Comparison of ENCODE assay signal across 8 cellular contexts in genomic region chr3:50237754-50238548, GRCh38. TPM values are rescaled to one million over a fixed set of nuclear protein-coding genes. Genes with fewer than 3 reads are reported as not detected.
DNase-seq lines count a peak whose midpoint lies in the region; ATAC-seq and TF ChIP-seq lines count a peak whose summit lies in the region.

No MANE protein-coding gene starts in this region.

- H3K9me3 ChIP-seq in right cardiac atrium (ENCODE audit: control insufficient read depth, low read length) (no peaks in the 10 kb centered on the region), vagina (no peaks in the 10 kb centered on the region)

- WGBS in right cardiac atrium, result under 1% methylated on average over 31 of the region's 31 CpGs

- H3K4me1 ChIP-seq in right cardiac atrium (ENCODE audit: control insufficient read depth, insufficient read depth, low read length), result peaks cover 19% of the 10 kb centered on the region
- H3K4me1 ChIP-seq in vagina, result peaks cover 75% of the 10 kb centered on the region

- peak in 1 of 2 donors; percentile 25 for TF ChIP-seq POLR2A in vagina (IDR thresholded peaks at IDR 0.05)

- TF ChIP-seq CTCF in vagina (IDR thresholded peaks at IDR 0.05), result no peak

- DNase-seq in AML-193 (lab: John Stamatoyannopoulos, UW) (peak; percentile 95 to 97), GM19240 (ENCODE audit: insufficient read length, low spot score) (peak; percentile 85), KG1 (lab: John Stamatoyannopoulos, UW) (peak; percentile 63), T-helper 1 cell (peak; percentile 72 to 92 (median 83)), amniotic epithelial cell (ENCODE audit: low read depth) (peak; percentile 79), right cardiac atrium (peak; percentile 90 to 96 (median 96)), renal cortical epithelial cell (ENCODE audit: low read depth) (peak; percentile 66), vagina (ENCODE audit: extremely low spot score in 2 of 2) (no peak)

- intact Hi-C loops in right cardiac atrium (cut with DNase I) (no loop called here), vagina (cut with DNase I) (no loop called here)

- ATAC-seq in right cardiac atrium, result peak; percentile 63 to 67

- peak overlapping the region; percentile 81 for H3K4me3 ChIP-seq in right cardiac atrium (ENCODE audit: low read length)
- H3K4me3 ChIP-seq in vagina, result peak overlapping the region; percentile 87 to 97

- H3K36me3 ChIP-seq in vagina, result no peaks in the 10 kb centered on the region

- H3K27me3 ChIP-seq in right cardiac atrium (ENCODE audit: control insufficient read depth, insufficient read depth) (no peaks in the 10 kb centered on the region), vagina (no peaks in the 10 kb centered on the region)

- peak overlapping the region; percentile 91 for H3K27ac ChIP-seq in right cardiac atrium (ENCODE audit: low read length)
- peak overlapping the region; percentile 92 for H3K27ac ChIP-seq in vagina

RNA-seq across cellular contexts. Expression of gene GNAI2, which starts 1.9 kb away (rescaled TPM):
- total RNA-seq in right cardiac atrium, result 100 to 1,000 TPM; 129 to 149 (median 148) TPM
- polyA plus RNA-seq in right cardiac atrium, result 122 TPM
- 217 and 300 TPM in 2 replicates for total RNA-seq in renal cortical epithelial cell
- total RNA-seq in vagina, result 244 TPM

RNA-seq across cellular contexts. Expression of gene SEMA3B, which starts 31.0 kb away (rescaled TPM):
- total RNA-seq in right cardiac atrium (10 to 100 TPM; 19.2 to 33.9 (median 29.3) TPM), renal cortical epithelial cell (7.8 and 27.0 TPM in 2 replicates), vagina (32.9 TPM)
- 35.7 TPM for polyA plus RNA-seq in right cardiac atrium

RNA-seq across cellular contexts. Expression of gene SLC38A3, which starts 32.9 kb away (rescaled TPM):
- total RNA-seq in right cardiac atrium (10 to 100 TPM in 1 of 4 donors, 1 to 10 TPM in 3; 5.0 to 10.4 (median 8.9) TPM), renal cortical epithelial cell (1.8 TPM in 1 of 2 replicates, not detected in the other), vagina (2.0 TPM)
- polyA plus RNA-seq in right cardiac atrium, result 5.4 TPM

RNA-seq across cellular contexts. Expression of gene LSMEM2, which starts 40.9 kb away (rescaled TPM):
- total RNA-seq in right cardiac atrium (10 to 100 TPM in 2 of 4 donors, 1 to 10 TPM in 2; 1.4 to 15.7 (median 8.0) TPM), renal cortical epithelial cell (not detected in 2 replicates), vagina (not detected)
- polyA plus RNA-seq in right cardiac atrium, result 14.6 TPM

RNA-seq across cellular contexts. Expression of gene GNAT1, which starts 46.5 kb away (rescaled TPM):
- not detected for total RNA-seq in right cardiac atrium
- polyA plus RNA-seq in right cardiac atrium, result not detected
- 0.05 TPM in 1 of 2 replicates, not detected in the other for total RNA-seq in renal cortical epithelial cell
- total RNA-seq in vagina, result not detected

Comparison
In these comparisons a context has a peak if more than half of its experiments do, and no peak if none do; other contexts are left out.
1. DNase-seq: peak in AML-193 (2 of 2), GM19240 (single experiment), KG1 (single experiment), T-helper 1 cell (5 of 5), amniotic epithelial cell (single experiment), right cardiac atrium (3 of 3) and renal cortical epithelial cell (single experiment); none in vagina (0 of 2).